In genomic region chr15:96353931-96354730, GRCh38 we compare ENCODE assay signal across 9 cellular contexts. TPM values are rescaled to one million over a fixed set of nuclear protein-coding genes. Genes with fewer than 3 reads are reported as not detected.
A peak's percentile ranks its signal among the peaks of the same experiment; 100 is the strongest.
DNase-seq lines count a peak whose midpoint lies in the region; ATAC-seq, FAIRE-seq and TF ChIP-seq lines count a peak whose summit lies in the region.
"Had no signal": no experiment of that assay in that cellular context is flagged by ENCODE, and none has a peak within 500 bp of the region (broad histone marks: within the 10 kb centered on the region; RNA-seq: fewer than 3 reads in every experiment).

No MANE protein-coding gene starts in this region.

- 2 to 20% (median 4%) methylated on average over 19 to 67 of the region's 67 CpGs for WGBS in stomach, 5 donors

- intact Hi-C loops in kidney (cut with DNase I) (no loop called here), stomach (cut with DNase I; ENCODE audit: low total_unique reads) (no loop called here)

- DNase-seq in HCEC 1CT (peak; percentile 58), T47D (ENCODE audit: low read depth in 1 of 2, low spot score in 1 of 2) (peak; percentile 41 to 58), kidney (peak; percentile 90), stomach (peak; percentile 68), KBM-7 (no peak), NCI-H510A treated with DMSO at 0.1 percent for 48 hours (lab: John Stamatoyannopoulos, UW) (no peak)

- no peaks in the 10 kb centered on the region for H3K9me3 ChIP-seq in kidney (ENCODE audit: control insufficient read depth in 1 of 2, low read length in 2 of 2)
- H3K9me3 ChIP-seq in stomach, result no peaks in the 10 kb centered on the region

- no peak for TF ChIP-seq POLR2A in stomach (IDR thresholded peaks at IDR 0.05)

- TF ChIP-seq EP300 in stomach (IDR thresholded peaks at IDR 0.05), result no peak

- in situ Hi-C loops in T47D (cut with HindIII; ENCODE audit: low pct_unique_long_range_greater_than_20kb, low sequenced_read_pairs), result no loop called here
- in situ Hi-C loops in KBM-7 (cut with MboI; ENCODE audit: low pct_unique_long_range_greater_than_20kb, low sequenced_read_pairs), result no loop called here

- H3K27me3 ChIP-seq in stomach, result peaks cover 0 to 65% (median 12%) of the 10 kb centered on the region in 3 donors

- ATAC-seq in HG02870 (IDR thresholded peaks at IDR 0.05; ENCODE audit: unreplicated experiment) (no peak), GM19328 (IDR thresholded peaks at IDR 0.05; ENCODE audit: unreplicated experiment) (no peak)

- H3K4me3 ChIP-seq in kidney (ENCODE audit: low read length in 2 of 2), result peak overlapping the region; percentile 47 to 68
- H3K4me3 ChIP-seq in stomach, result peak overlapping the region; percentile 51 to 67 (median 56)

- H3K4me1 ChIP-seq in kidney (ENCODE audit: control insufficient read depth in 1 of 2, insufficient read depth in 1 of 2, low read depth in 1 of 2, low read length in 2 of 2) (peaks cover 12 to 24% of the 10 kb centered on the region in 2 donors), stomach (peaks cover 43 to 86% (median 77%) of the 10 kb centered on the region in 4 donors)

- peak overlapping the region; percentile 10 to 63 for H3K9ac ChIP-seq in kidney (ENCODE audit: low read length in 2 of 2)

- TF ChIP-seq CTCF in kidney (IDR thresholded peaks at IDR 0.05; ENCODE audit: borderline replicate concordance, extremely low read depth, insufficient read depth), result peak; percentile 23
- peak in 5 of 7 experiments; percentile 42 to 67 (median 61) for TF ChIP-seq CTCF in stomach (IDR thresholded peaks at IDR 0.05)

- peak overlapping the region; percentile 88 to 93 for H3K27ac ChIP-seq in kidney (ENCODE audit: low read depth in 2 of 2, low read length in 2 of 2)
- H3K27ac ChIP-seq in stomach, result peak overlapping the region; percentile 96 to 99 (median 97)

- no peak for FAIRE-seq in kidney (lab: Jason Lieb, UNC)
- FAIRE-seq: GM19239 had no signal

- H3K36me3 ChIP-seq in kidney (ENCODE audit: control insufficient read depth in 1 of 2, insufficient read depth in 2 of 2, low read length in 2 of 2) (no peaks in the 10 kb centered on the region), stomach (no peaks in the 10 kb centered on the region)

RNA-seq across cellular contexts. Expression of gene NR2F2, which starts 23.6 kb away (rescaled TPM):
- total RNA-seq in kidney, result 191 TPM
- polyA plus RNA-seq in kidney (ENCODE audit: insufficient read depth, low read depth, low replicate concordance), result 42.5 TPM
- total RNA-seq in stomach, result 10 to 100 TPM; 36.8 to 96.2 (median 63.0) TPM
- polyA plus RNA-seq in stomach, result 10 to 100 TPM; 30.9 to 47.4 (median 39.7) TPM

Comparison
In these comparisons a context has a peak if more than half of its experiments do, and no peak if none do; other contexts are left out.
1. DNase-seq: peak in HCEC 1CT (single experiment), T47D (2 of 2), kidney (single experiment) and stomach (single experiment); none in KBM-7 (single experiment) and NCI-H510A treated with DMSO at 0.1 percent for 48 hours (single experiment).